34 cellular contexts compared by ENCODE assay signal in the genomic region with DNA sequence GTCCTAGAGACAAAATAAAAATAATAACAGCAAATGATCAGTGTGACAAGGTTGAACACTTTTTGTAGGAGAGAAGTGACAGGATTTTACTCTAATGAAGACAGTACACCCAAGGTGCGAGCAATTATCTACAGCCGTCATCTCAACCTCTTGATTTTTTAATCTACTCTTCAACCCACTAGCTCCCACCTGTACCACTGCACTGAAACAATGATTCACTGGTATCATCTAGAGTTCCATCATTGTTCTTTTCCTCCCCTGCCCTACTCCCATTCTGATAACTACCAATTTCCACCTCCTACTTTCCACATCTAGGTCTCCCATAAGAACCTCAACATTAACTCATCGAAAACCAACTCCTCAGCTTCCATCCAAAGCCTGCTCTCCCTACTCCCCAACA.
"Had no signal": no experiment of that assay in that cellular context is flagged by ENCODE, and none has a peak within 500 bp of the region (broad histone marks: within the 10 kb centered on the region; RNA-seq: fewer than 3 reads in every experiment).

No MANE protein-coding gene starts in this region.

- H3K9me3 Mint-ChIP-seq: activated CD4-positive, alpha-beta T cell treated with anti-CD3 and anti-CD28 coated beads, Interleukin-2, amount 10 ng/mL, durations not matched to agents 24 days and 14 days; activated CD8-positive, alpha-beta T cell treated with anti-CD3 and anti-CD28 coated beads for 36 hours; activated naive CD8-positive, alpha-beta T cell treated with anti-CD3 and anti-CD28 coated beads for 36 hours; activated T-cell treated with anti-CD3 and anti-CD28 coated beads, Interleukin-2, amount 50 U/mL, for 72 hours; activated T-helper 17 cell treated with anti-CD3 and anti-CD28 coated beads, Interleukin-2, amount 50 U/mL, for 72 hours had no signal

- H3K27me3 Mint-ChIP-seq: activated CD4-positive, alpha-beta T cell treated with anti-CD3 and anti-CD28 coated beads, Interleukin-2, amount 10 ng/mL, durations not matched to agents 24 days and 14 days; activated CD8-positive, alpha-beta T cell treated with anti-CD3 and anti-CD28 coated beads for 36 hours; activated naive CD8-positive, alpha-beta T cell treated with anti-CD3 and anti-CD28 coated beads for 36 hours; activated T-helper 17 cell treated with anti-CD3 and anti-CD28 coated beads, Interleukin-2, amount 50 U/mL, for 72 hours had no signal

- H3K36me3 ChIP-seq: ascending aorta, Peyer's patch, SJSA1 had no signal

- H3K27me3 ChIP-seq: ascending aorta, Peyer's patch, SJSA1 had no signal

- FAIRE-seq: bronchial epithelial cell had no signal

- H3K4me3 ChIP-seq: ascending aorta, Peyer's patch, SJSA1 had no signal

- DNase-seq: activated CD4-positive, alpha-beta T cell treated with anti-CD3 and anti-CD28 coated beads, Interleukin-2, amount 10 ng/mL, durations not matched to agents 24 days and 14 days; activated CD4-positive, alpha-beta T cell treated with anti-CD3 and anti-CD28 coated beads, Interleukin-2, amount 50 U/mL, for 4 hours; activated CD8-positive, alpha-beta T cell treated with anti-CD3 and anti-CD28 coated beads for 36 hours; activated effector memory CD4-positive, alpha-beta T cell treated with anti-CD3 and anti-CD28 coated beads, Interleukin-2, amount 50 U/mL, for 16 hours; activated naive CD4-positive, alpha-beta T cell; activated naive CD4-positive, alpha-beta T cell treated with anti-CD3 and anti-CD28 coated beads, Interleukin-2, amount 50 U/mL, for 16 hours; activated naive CD8-positive, alpha-beta T cell treated with anti-CD3 and anti-CD28 coated beads for 36 hours; activated T-cell treated with anti-CD3 and anti-CD28 coated beads, Interleukin-2, amount 50 U/mL, for 1 hour; activated T-cell treated with anti-CD3 and anti-CD28 coated beads, Interleukin-2, amount 50 U/mL, for 72 hours; amygdala; NCI-H1092 treated with DMSO at 0.1 percent for 48 hours; NCI-H1417; NCI-H146; NCI-H187; NCI-H2029 treated with DMSO at 0.1 percent for 48 hours; NCI-H2107; NCI-H2171; NCI-H510A; NCI-H526; NCI-H748 treated with DMSO at 0.1 percent for 48 hours; NK-92 treated with Interleukin-12 subunit alpha and Interleukin-12 subunit beta, amount 100 ng/mL, for 24 hours; PC-3; Peyer's patch; RPMI8226; SHP77 treated with DMSO at 0.1 percent for 48 hours; SK-N-SH; T-helper 2 cell; T1000; WERI-Rb-1 had no signal

- H3K9me3 ChIP-seq: ascending aorta, Peyer's patch, SJSA1, SK-N-SH had no signal

- H3K27ac Mint-ChIP-seq: activated CD4-positive, alpha-beta T cell treated with anti-CD3 and anti-CD28 coated beads, Interleukin-2, amount 10 ng/mL, durations not matched to agents 24 days and 14 days; activated CD8-positive, alpha-beta T cell treated with anti-CD3 and anti-CD28 coated beads for 36 hours; activated naive CD8-positive, alpha-beta T cell treated with anti-CD3 and anti-CD28 coated beads for 36 hours; activated T-cell treated with anti-CD3 and anti-CD28 coated beads, Interleukin-2, amount 50 U/mL, for 72 hours; activated T-helper 17 cell treated with anti-CD3 and anti-CD28 coated beads, Interleukin-2, amount 50 U/mL, for 72 hours had no signal

- H3K4me2 ChIP-seq: KMS-11, SK-N-SH had no signal

- H3K4me3 Mint-ChIP-seq: activated CD4-positive, alpha-beta T cell treated with anti-CD3 and anti-CD28 coated beads, Interleukin-2, amount 10 ng/mL, durations not matched to agents 24 days and 14 days; activated CD8-positive, alpha-beta T cell treated with anti-CD3 and anti-CD28 coated beads for 36 hours; activated naive CD8-positive, alpha-beta T cell treated with anti-CD3 and anti-CD28 coated beads for 36 hours; activated T-cell treated with anti-CD3 and anti-CD28 coated beads, Interleukin-2, amount 50 U/mL, for 72 hours; activated T-helper 17 cell treated with anti-CD3 and anti-CD28 coated beads, Interleukin-2, amount 50 U/mL, for 72 hours had no signal

- H3K27ac ChIP-seq: ascending aorta, KMS-11, Peyer's patch, SJSA1, WERI-Rb-1 had no signal

- ATAC-seq: activated CD8-positive, alpha-beta T cell treated with anti-CD3 and anti-CD28 coated beads for 36 hours; activated T-cell treated with anti-CD3 and anti-CD28 coated beads, Interleukin-2, amount 50 U/mL, for 72 hours; activated T-helper 17 cell treated with anti-CD3 and anti-CD28 coated beads, Interleukin-2, amount 50 U/mL, for 72 hours had no signal

- H3K9ac ChIP-seq: KMS-11, SK-N-SH had no signal
